1 cellular context compared by ENCODE assay signal in genomic region chr19:35879770-35880317, GRCh38.
TF ChIP-seq lines count a peak whose summit lies in the region.

No MANE protein-coding gene starts in this region.

TF ChIP-seq in K562, 482 proteins besides CTCF, POLR2A, EP300 and RAD21 (continued from another document and continues in another):
- TF ChIP-seq ZNF644 (tag; IDR thresholded peaks at IDR 0.05; ENCODE audit: low read depth) (peak; percentile 76; the same call in 1 of the 2 replicates), COPS2 (conservative IDR thresholded peaks at IDR 0.05) (no peak), YY1 (IDR thresholded peaks at IDR 0.05; ENCODE audit: borderline replicate concordance in 1 of 3, control insufficient read depth in 1 of 3, extremely low read depth in 1 of 3, insufficient read depth in 3 of 3, insufficient read length in 1 of 3, insufficient replicate concordance in 2 of 3, low read depth in 1 of 3, low read length in 2 of 3) (peak in 1 of 3 experiments; percentile 40), CBFA2T3 (IDR thresholded peaks at IDR 0.05) (no peak), SAP30 (IDR thresholded peaks at IDR 0.05; ENCODE audit: borderline replicate concordance, insufficient read depth, low read depth, low read length, poor library complexity, severe bottlenecking) (peak; percentile 84), RBBP5 (IDR thresholded peaks at IDR 0.05; ENCODE audit: borderline replicate concordance, insufficient read depth, low read length, poor library complexity, severe bottlenecking) (no peak), POLR2AphosphoS5 (IDR thresholded peaks at IDR 0.05; ENCODE audit: control insufficient read depth, insufficient read depth, low read depth, low read length) (no peak), SRF (CRISPR knock-in tag; IDR thresholded peaks at IDR 0.05) (peak in 1 of 2 experiments; percentile 75; a peak in 2 of 4 replicates), ZSCAN29 (IDR thresholded peaks at IDR 0.05) (no peak), ZBED1 (IDR thresholded peaks at IDR 0.05) (no peak), EGR1 (conservative IDR thresholded peaks at IDR 0.05) (peak; percentile 29; the same call in 1 of the 2 replicates), ZNF785 (CRISPR knock-in tag; IDR thresholded peaks at IDR 0.05) (no peak), ARHGAP35 (IDR thresholded peaks at IDR 0.05; ENCODE audit: partially characterized antibody) (no peak), GATA2 (CRISPR knock-in tag; IDR thresholded peaks at IDR 0.05) (no peak), ZKSCAN8 (CRISPR knock-in tag; IDR thresholded peaks at IDR 0.05) (no peak), CBX3 (IDR thresholded peaks at IDR 0.05; ENCODE audit: borderline replicate concordance in 1 of 2, low read length in 2 of 2) (peak; percentile 29 to 63; a peak in 2 of 3 replicates), SREBF2 (CRISPR knock-in tag; IDR thresholded peaks at IDR 0.05) (no peak), ZNF121 (CRISPR knock-in tag; conservative IDR thresholded peaks at IDR 0.05) (no peak), PHF20 (IDR thresholded peaks at IDR 0.05; ENCODE audit: partially characterized antibody) (no peak), CEBPZ (IDR thresholded peaks at IDR 0.05; ENCODE audit: borderline replicate concordance, low read depth, low read length) (no peak), ZNF507 (tag; conservative IDR thresholded peaks at IDR 0.05) (no peak), KAT8 (IDR thresholded peaks at IDR 0.05; ENCODE audit: low read depth) (no peak), JUNB (CRISPR knock-in tag; conservative IDR thresholded peaks at IDR 0.05) (no peak), ZZZ3 (IDR thresholded peaks at IDR 0.05) (no peak), IFI16 (CRISPR knock-in tag; IDR thresholded peaks at IDR 0.05) (no peak), ZNF263 (CRISPR knock-in tag; IDR thresholded peaks at IDR 0.05; ENCODE audit: borderline replicate concordance) (peak; percentile 91), ZNF217 (CRISPR knock-in tag; IDR thresholded peaks at IDR 0.05) (no peak), E2F8 (IDR thresholded peaks at IDR 0.05; ENCODE audit: low read depth, partially characterized antibody) (no peak), XRCC3 (IDR thresholded peaks at IDR 0.05) (no peak), SMARCB1 (IDR thresholded peaks at IDR 0.05; ENCODE audit: insufficient read length, low read depth) (no peak), DPF2 (IDR thresholded peaks at IDR 0.05) (no peak), SPI1 (IDR thresholded peaks at IDR 0.05; ENCODE audit: borderline replicate concordance, low read depth, low read length) (no peak)
- TF ChIP-seq, protein P1, sequence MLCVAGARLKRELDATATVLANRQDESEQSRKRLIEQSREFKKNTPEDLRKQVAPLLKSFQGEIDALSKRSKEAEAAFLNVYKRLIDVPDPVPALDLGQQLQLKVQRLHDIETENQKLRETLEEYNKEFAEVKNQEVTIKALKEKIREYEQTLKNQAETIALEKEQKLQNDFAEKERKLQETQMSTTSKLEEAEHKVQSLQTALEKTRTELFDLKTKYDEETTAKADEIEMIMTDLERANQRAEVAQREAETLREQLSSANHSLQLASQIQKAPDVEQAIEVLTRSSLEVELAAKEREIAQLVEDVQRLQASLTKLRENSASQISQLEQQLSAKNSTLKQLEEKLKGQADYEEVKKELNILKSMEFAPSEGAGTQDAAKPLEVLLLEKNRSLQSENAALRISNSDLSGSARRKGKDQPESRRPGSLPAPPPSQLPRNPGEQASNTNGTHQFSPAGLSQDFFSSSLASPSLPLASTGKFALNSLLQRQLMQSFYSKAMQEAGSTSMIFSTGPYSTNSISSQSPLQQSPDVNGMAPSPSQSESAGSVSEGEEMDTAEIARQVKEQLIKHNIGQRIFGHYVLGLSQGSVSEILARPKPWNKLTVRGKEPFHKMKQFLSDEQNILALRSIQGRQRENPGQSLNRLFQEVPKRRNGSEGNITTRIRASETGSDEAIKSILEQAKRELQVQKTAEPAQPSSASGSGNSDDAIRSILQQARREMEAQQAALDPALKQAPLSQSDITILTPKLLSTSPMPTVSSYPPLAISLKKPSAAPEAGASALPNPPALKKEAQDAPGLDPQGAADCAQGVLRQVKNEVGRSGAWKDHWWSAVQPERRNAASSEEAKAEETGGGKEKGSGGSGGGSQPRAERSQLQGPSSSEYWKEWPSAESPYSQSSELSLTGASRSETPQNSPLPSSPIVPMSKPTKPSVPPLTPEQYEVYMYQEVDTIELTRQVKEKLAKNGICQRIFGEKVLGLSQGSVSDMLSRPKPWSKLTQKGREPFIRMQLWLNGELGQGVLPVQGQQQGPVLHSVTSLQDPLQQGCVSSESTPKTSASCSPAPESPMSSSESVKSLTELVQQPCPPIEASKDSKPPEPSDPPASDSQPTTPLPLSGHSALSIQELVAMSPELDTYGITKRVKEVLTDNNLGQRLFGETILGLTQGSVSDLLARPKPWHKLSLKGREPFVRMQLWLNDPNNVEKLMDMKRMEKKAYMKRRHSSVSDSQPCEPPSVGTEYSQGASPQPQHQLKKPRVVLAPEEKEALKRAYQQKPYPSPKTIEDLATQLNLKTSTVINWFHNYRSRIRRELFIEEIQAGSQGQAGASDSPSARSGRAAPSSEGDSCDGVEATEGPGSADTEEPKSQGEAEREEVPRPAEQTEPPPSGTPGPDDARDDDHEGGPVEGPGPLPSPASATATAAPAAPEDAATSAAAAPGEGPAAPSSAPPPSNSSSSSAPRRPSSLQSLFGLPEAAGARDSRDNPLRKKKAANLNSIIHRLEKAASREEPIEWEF (CRISPR knock-in tag; IDR thresholded peaks at IDR 0.05) = no peak
- TF ChIP-seq, protein P2, sequence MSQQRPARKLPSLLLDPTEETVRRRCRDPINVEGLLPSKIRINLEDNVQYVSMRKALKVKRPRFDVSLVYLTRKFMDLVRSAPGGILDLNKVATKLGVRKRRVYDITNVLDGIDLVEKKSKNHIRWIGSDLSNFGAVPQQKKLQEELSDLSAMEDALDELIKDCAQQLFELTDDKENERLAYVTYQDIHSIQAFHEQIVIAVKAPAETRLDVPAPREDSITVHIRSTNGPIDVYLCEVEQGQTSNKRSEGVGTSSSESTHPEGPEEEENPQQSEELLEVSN (IDR thresholded peaks at IDR 0.05; ENCODE audit: borderline replicate concordance in 1 of 2, extremely low read depth in 1 of 2, insufficient read depth in 1 of 2, insufficient read length in 1 of 2, low read depth in 1 of 2, low read length in 1 of 2, poor library complexity in 1 of 2, severe bottlenecking in 1 of 2) = peak in 1 of 2 experiments; percentile 36
- TF ChIP-seq, protein P3, sequence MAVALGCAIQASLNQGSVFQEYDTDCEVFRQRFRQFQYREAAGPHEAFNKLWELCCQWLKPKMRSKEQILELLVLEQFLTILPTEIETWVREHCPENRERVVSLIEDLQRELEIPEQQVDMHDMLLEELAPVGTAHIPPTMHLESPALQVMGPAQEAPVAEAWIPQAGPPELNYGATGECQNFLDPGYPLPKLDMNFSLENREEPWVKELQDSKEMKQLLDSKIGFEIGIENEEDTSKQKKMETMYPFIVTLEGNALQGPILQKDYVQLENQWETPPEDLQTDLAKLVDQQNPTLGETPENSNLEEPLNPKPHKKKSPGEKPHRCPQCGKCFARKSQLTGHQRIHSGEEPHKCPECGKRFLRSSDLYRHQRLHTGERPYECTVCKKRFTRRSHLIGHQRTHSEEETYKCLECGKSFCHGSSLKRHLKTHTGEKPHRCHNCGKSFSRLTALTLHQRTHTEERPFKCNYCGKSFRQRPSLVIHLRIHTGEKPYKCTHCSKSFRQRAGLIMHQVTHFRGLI (CRISPR knock-in tag; IDR thresholded peaks at IDR 0.05) = no peak
- TF ChIP-seq, protein P4, sequence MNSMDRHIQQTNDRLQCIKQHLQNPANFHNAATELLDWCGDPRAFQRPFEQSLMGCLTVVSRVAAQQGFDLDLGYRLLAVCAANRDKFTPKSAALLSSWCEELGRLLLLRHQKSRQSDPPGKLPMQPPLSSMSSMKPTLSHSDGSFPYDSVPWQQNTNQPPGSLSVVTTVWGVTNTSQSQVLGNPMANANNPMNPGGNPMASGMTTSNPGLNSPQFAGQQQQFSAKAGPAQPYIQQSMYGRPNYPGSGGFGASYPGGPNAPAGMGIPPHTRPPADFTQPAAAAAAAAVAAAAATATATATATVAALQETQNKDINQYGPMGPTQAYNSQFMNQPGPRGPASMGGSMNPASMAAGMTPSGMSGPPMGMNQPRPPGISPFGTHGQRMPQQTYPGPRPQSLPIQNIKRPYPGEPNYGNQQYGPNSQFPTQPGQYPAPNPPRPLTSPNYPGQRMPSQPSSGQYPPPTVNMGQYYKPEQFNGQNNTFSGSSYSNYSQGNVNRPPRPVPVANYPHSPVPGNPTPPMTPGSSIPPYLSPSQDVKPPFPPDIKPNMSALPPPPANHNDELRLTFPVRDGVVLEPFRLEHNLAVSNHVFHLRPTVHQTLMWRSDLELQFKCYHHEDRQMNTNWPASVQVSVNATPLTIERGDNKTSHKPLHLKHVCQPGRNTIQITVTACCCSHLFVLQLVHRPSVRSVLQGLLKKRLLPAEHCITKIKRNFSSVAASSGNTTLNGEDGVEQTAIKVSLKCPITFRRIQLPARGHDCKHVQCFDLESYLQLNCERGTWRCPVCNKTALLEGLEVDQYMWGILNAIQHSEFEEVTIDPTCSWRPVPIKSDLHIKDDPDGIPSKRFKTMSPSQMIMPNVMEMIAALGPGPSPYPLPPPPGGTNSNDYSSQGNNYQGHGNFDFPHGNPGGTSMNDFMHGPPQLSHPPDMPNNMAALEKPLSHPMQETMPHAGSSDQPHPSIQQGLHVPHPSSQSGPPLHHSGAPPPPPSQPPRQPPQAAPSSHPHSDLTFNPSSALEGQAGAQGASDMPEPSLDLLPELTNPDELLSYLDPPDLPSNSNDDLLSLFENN (IDR thresholded peaks at IDR 0.05; ENCODE audit: low read depth in 2 of 2, low read length in 2 of 2) = peak in 1 of 2 experiments; percentile 30; a peak in 1 of 4 replicates
- TF ChIP-seq, protein P5, sequence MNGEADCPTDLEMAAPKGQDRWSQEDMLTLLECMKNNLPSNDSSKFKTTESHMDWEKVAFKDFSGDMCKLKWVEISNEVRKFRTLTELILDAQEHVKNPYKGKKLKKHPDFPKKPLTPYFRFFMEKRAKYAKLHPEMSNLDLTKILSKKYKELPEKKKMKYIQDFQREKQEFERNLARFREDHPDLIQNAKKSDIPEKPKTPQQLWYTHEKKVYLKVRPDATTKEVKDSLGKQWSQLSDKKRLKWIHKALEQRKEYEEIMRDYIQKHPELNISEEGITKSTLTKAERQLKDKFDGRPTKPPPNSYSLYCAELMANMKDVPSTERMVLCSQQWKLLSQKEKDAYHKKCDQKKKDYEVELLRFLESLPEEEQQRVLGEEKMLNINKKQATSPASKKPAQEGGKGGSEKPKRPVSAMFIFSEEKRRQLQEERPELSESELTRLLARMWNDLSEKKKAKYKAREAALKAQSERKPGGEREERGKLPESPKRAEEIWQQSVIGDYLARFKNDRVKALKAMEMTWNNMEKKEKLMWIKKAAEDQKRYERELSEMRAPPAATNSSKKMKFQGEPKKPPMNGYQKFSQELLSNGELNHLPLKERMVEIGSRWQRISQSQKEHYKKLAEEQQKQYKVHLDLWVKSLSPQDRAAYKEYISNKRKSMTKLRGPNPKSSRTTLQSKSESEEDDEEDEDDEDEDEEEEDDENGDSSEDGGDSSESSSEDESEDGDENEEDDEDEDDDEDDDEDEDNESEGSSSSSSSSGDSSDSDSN (IDR thresholded peaks at IDR 0.05; ENCODE audit: borderline replicate concordance in 1 of 2, low read depth in 2 of 2, low read length in 2 of 2) = 0 out of 4 replicates have a peak, but pooled peaks of 1 of the 2 experiments have one; percentile 52
- TF ChIP-seq, protein P6, sequence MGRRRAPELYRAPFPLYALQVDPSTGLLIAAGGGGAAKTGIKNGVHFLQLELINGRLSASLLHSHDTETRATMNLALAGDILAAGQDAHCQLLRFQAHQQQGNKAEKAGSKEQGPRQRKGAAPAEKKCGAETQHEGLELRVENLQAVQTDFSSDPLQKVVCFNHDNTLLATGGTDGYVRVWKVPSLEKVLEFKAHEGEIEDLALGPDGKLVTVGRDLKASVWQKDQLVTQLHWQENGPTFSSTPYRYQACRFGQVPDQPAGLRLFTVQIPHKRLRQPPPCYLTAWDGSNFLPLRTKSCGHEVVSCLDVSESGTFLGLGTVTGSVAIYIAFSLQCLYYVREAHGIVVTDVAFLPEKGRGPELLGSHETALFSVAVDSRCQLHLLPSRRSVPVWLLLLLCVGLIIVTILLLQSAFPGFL (CRISPR knock-in tag; IDR thresholded peaks at IDR 0.05) = no peak
